ENCODE assay signal across 18 cellular contexts in genomic region chr3:146705205-146705604, GRCh38.
DNase-seq lines count a peak whose midpoint lies in the region; ATAC-seq, FAIRE-seq and TF ChIP-seq lines count a peak whose summit lies in the region.
"Had no signal": no experiment of that assay in that cellular context is flagged by ENCODE, and none has a peak within 500 bp of the region (broad histone marks: within the 10 kb centered on the region; RNA-seq: fewer than 3 reads in every experiment).

No MANE protein-coding gene starts in this region.

- no peaks in the 10 kb centered on the region for H3K36me3 ChIP-seq in ascending aorta
- H3K36me3 ChIP-seq: left ventricle myocardium inferior had no signal

- TF ChIP-seq CTCF in ascending aorta (IDR thresholded peaks at IDR 0.05), result no peak

- H3K4me3 ChIP-seq in ascending aorta, result no peak overlapping the region
- H3K4me3 ChIP-seq: left ventricle myocardium inferior, psoas muscle had no signal

- intact Hi-C loops in ascending aorta (cut with DNase I), result no loop called here

- H3K4me1 ChIP-seq in ascending aorta, result no peaks in the 10 kb centered on the region
- H3K4me1 ChIP-seq: left ventricle myocardium inferior, psoas muscle had no signal

- peak; percentile 78 for ATAC-seq in GM21515 (IDR thresholded peaks at IDR 0.05; ENCODE audit: unreplicated experiment)
- ATAC-seq in HG02981 (IDR thresholded peaks at IDR 0.05; ENCODE audit: unreplicated experiment), result peak; percentile 55
- ATAC-seq: psoas muscle had no signal

- H3K27me3 ChIP-seq in ascending aorta, result no peaks in the 10 kb centered on the region

- no peak overlapping the region for H3K27ac ChIP-seq in ascending aorta
- H3K27ac ChIP-seq: left ventricle myocardium inferior, psoas muscle had no signal

- peak; percentile 29 for FAIRE-seq in GM18507 (lab: Jason Lieb, UNC)

- no peak for TF ChIP-seq POLR2A in erythroblast (IDR thresholded peaks at IDR 0.05; ENCODE audit: low read length)

- no peak for DNase-seq in GM18507 (ENCODE audit: extremely low spot score, insufficient read length, low read depth)
- DNase-seq in OCI-M1 (lab: John Stamatoyannopoulos, UW), result peak; percentile 47
- DNase-seq in ascending aorta (ENCODE audit: low spot score in 2 of 2), result no peak
- no peak for DNase-seq in anterior cingulate cortex (lab: John Stamatoyannopoulos, UW)
- DNase-seq in stimulated activated CD4-positive, alpha-beta T cell treated with anti-CD3 and anti-CD28 coated beads, Interleukin-2, amount 100 ng/mL, for 48 hours, result no peak
- no peak for DNase-seq in erythroblast (lab: John Stamatoyannopoulos, UW)
- DNase-seq: activated effector memory CD4-positive, alpha-beta T cell treated with anti-CD3 and anti-CD28 coated beads, Interleukin-2, amount 50 U/mL, for 16 hours; DMS79; KBM-7; left ventricle myocardium inferior; naive B cell; NCI-H1417 treated with DMSO at 0.1 percent for 48 hours; NCI-H446; psoas muscle; stimulated activated CD8-positive, alpha-beta memory T cell treated with anti-CD3 and anti-CD28 coated beads, Interleukin-4, amount 100 ng/mL, for 48 hours; SW 1271 had no signal

- H3K9me3 ChIP-seq in ascending aorta, result no peaks in the 10 kb centered on the region
- H3K9me3 ChIP-seq: left ventricle myocardium inferior, psoas muscle had no signal
